8 cellular contexts compared by ENCODE assay signal in the genomic region with DNA sequence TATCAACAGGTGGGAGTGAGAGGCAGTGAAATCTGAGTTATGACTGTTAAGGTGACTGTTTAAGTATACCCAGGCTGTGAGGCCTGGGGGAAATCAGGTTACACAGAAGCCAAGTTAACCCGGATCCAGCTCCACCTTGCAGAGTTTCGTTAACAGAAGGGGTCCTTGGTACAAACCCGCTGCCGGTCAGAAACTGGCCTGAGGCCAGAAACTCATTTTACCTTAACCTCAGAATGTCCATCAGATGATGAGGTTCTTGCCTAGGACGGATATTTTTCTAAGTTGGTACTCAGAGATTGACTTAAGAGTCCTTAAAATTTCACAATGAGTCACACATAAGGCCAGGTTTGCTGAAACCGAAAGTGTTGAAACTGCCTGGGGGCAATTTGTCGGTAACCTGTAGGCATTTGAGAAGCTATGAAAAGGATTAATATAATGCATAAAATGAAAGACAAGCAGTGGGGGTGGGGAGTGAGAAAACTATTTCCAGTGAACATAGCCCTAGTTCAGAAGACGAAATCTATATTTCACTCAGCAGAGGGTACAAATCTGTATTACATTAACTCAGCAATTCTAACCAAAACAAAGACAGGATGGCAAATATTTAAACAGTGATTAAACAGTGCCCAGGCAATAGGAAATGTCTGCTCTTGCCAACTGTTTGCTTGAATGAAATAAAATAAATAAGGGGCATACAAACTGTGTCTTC.
DNase-seq lines count a peak whose midpoint lies in the region; TF ChIP-seq lines count a peak whose summit lies in the region.

No MANE protein-coding gene starts in this region.

- POLR2A ChIA-PET in HEK293 (lab: Yijun Ruan, JAX) = interaction anchor here (0.9 kb wide), 1 partner anchor 8 kb away, joined by 3 read pairs; no protein-coding TSS in a partner anchor
- POLR2A ChIA-PET in activated CD4-positive, alpha-beta memory T cell treated with anti-CD3 and anti-CD28 coated beads, Interleukin-2, amount 10 ng/mL, durations not matched to agents 7 days and 5 days (lab: Charles Lee) = interaction anchor here (0.7 to 4.2 kb wide), 15 partner anchors 9 to 545 kb away, joined by 3 to 41 read pairs (median 4); partner anchors contain the start of gene TRIM13

- H3K9me3 Mint-ChIP-seq in activated CD4-positive, alpha-beta memory T cell treated with anti-CD3 and anti-CD28 coated beads, Interleukin-2, amount 10 ng/mL, durations not matched to agents 7 days and 5 days = no peaks in the 10 kb centered on the region

- H3K4me1 ChIP-seq in HEK293 (ENCODE audit: control insufficient read depth, insufficient read depth, low read length) = peaks cover 8% of the 10 kb centered on the region; the same call in 1 of the 2 replicates

- no peaks in the 10 kb centered on the region for H3K9me3 ChIP-seq in HEK293 (ENCODE audit: control insufficient read depth, insufficient read depth, low read depth, low read length)

- CTCF ChIA-PET in HEK293 (lab: Yijun Ruan, JAX) = no interaction called here
- CTCF ChIA-PET in activated CD4-positive, alpha-beta memory T cell treated with anti-CD3 and anti-CD28 coated beads, Interleukin-2, amount 10 ng/mL, durations not matched to agents 7 days and 5 days (lab: Charles Lee) = interaction anchor here (0.5 to 2.2 kb wide), 3 partner anchors 240 to 704 kb away, joined by 3 to 5 read pairs (median 3); no protein-coding TSS in a partner anchor

- H3K36me3 Mint-ChIP-seq in activated CD4-positive, alpha-beta memory T cell treated with anti-CD3 and anti-CD28 coated beads, Interleukin-2, amount 10 ng/mL, durations not matched to agents 7 days and 5 days (ENCODE audit: low read depth) = no peaks in the 10 kb centered on the region

- H3K27me3 Mint-ChIP-seq in activated CD4-positive, alpha-beta memory T cell treated with anti-CD3 and anti-CD28 coated beads, Interleukin-2, amount 10 ng/mL, durations not matched to agents 7 days and 5 days = peaks cover 54% of the 10 kb centered on the region

- peak; percentile 63 for DNase-seq in Daoy (ENCODE audit: low read depth)
- DNase-seq in NCI-H128 (lab: John Stamatoyannopoulos, UW; ENCODE audit: unreplicated experiment) = peak; percentile 30
- peak; percentile 60 for DNase-seq in activated CD4-positive, alpha-beta memory T cell treated with anti-CD3 and anti-CD28 coated beads, Interleukin-2, amount 10 ng/mL, durations not matched to agents 7 days and 5 days
- peak; percentile 77 for DNase-seq in kidney glomerular epithelial cell (lab: John Stamatoyannopoulos, UW)
- DNase-seq in ureter (ENCODE audit: low spot score) = peak; percentile 53
- no peak for DNase-seq in HUDEP-2 (lab: John Stamatoyannopoulos, UW; ENCODE audit: unreplicated experiment in 76 of 76)
- DNase-seq in erythroblast (lab: John Stamatoyannopoulos, UW) = no peak

- peak overlapping the region; percentile 71 for H3K27ac Mint-ChIP-seq in activated CD4-positive, alpha-beta memory T cell treated with anti-CD3 and anti-CD28 coated beads, Interleukin-2, amount 10 ng/mL, durations not matched to agents 7 days and 5 days

- TF ChIP-seq CTCF in HEK293 (tag by site-specific recombination; IDR thresholded peaks at IDR 0.05) = no peak

- no peaks in the 10 kb centered on the region for H3K36me3 ChIP-seq in HEK293 (ENCODE audit: control insufficient read depth in 2 of 2, insufficient read depth in 1 of 2, low read length in 2 of 2)

- H3K4me3 ChIP-seq in HEK293 (ENCODE audit: low read depth, low read length) = no peak overlapping the region; the same call in 1 of the 2 replicates

- peaks cover 45% of the 10 kb centered on the region for H3K4me1 Mint-ChIP-seq in activated CD4-positive, alpha-beta memory T cell treated with anti-CD3 and anti-CD28 coated beads, Interleukin-2, amount 10 ng/mL, durations not matched to agents 7 days and 5 days

- H3K4me3 Mint-ChIP-seq in activated CD4-positive, alpha-beta memory T cell treated with anti-CD3 and anti-CD28 coated beads, Interleukin-2, amount 10 ng/mL, durations not matched to agents 7 days and 5 days = peak overlapping the region; percentile 67

- H3K27ac ChIP-seq in HEK293 (ENCODE audit: extremely low read depth, low read depth, low read length) = no peak overlapping the region; the same call in 1 of the 2 replicates

- no peak for TF ChIP-seq POLR2A in erythroblast (IDR thresholded peaks at IDR 0.05; ENCODE audit: low read length)

TF ChIP-seq in HEK293, 187 proteins besides CTCF, POLR2A, EP300 and RAD21 (continues in another document):
- TF ChIP-seq MYNN (tag by site-specific recombination; IDR thresholded peaks at IDR 0.05; ENCODE audit: borderline replicate concordance) (peak; percentile 68; the same call in 1 of the 2 replicates), ZNF354C (tag by site-specific recombination; IDR thresholded peaks at IDR 0.05; ENCODE audit: borderline replicate concordance, low read depth) (no peak), OSR2 (tag by site-specific recombination; IDR thresholded peaks at IDR 0.05) (no peak), GLIS1 (tag by site-specific recombination; IDR thresholded peaks at IDR 0.05) (peak; percentile 30; the same call in 1 of the 2 replicates), PRDM6 (tag by site-specific recombination; IDR thresholded peaks at IDR 0.05) (0 out of 2 replicates have a peak, but pooled peaks have one; percentile 11), ZFHX2 (tag by site-specific recombination; conservative IDR thresholded peaks at IDR 0.05) (peak; percentile 26; the same call in 1 of the 2 replicates), ZNF510 (tag by site-specific recombination; IDR thresholded peaks at IDR 0.05; ENCODE audit: insufficient replicate concordance) (no peak), ZNF521 (tag by site-specific recombination; IDR thresholded peaks at IDR 0.05) (no peak), GLIS2 (tag by site-specific recombination; IDR thresholded peaks at IDR 0.05) (no peak), ZNF335 (tag by site-specific recombination; conservative IDR thresholded peaks at IDR 0.05) (peak; percentile 63), ZNF629 (tag by site-specific recombination; IDR thresholded peaks at IDR 0.05) (peak; percentile 11; the same call in 1 of the 2 replicates)
- TF ChIP-seq, protein P1, sequence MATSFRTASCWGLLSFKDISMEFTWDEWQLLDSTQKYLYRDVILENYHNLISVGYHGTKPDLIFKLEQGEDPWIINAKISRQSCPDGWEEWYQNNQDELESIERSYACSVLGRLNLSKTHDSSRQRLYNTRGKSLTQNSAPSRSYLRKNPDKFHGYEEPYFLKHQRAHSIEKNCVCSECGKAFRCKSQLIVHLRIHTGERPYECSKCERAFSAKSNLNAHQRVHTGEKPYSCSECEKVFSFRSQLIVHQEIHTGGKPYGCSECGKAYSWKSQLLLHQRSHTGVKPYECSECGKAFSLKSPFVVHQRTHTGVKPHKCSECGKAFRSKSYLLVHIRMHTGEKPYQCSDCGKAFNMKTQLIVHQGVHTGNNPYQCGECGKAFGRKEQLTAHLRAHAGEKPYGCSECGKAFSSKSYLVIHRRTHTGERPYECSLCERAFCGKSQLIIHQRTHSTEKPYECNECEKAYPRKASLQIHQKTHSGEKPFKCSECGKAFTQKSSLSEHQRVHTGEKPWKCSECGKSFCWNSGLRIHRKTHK (tag by site-specific recombination; IDR thresholded peaks at IDR 0.05) = no peak
- TF ChIP-seq, protein P2, sequence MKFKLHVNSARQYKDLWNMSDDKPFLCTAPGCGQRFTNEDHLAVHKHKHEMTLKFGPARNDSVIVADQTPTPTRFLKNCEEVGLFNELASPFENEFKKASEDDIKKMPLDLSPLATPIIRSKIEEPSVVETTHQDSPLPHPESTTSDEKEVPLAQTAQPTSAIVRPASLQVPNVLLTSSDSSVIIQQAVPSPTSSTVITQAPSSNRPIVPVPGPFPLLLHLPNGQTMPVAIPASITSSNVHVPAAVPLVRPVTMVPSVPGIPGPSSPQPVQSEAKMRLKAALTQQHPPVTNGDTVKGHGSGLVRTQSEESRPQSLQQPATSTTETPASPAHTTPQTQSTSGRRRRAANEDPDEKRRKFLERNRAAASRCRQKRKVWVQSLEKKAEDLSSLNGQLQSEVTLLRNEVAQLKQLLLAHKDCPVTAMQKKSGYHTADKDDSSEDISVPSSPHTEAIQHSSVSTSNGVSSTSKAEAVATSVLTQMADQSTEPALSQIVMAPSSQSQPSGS (tag by site-specific recombination; IDR thresholded peaks at IDR 0.05; ENCODE audit: low read depth) = no peak
- TF ChIP-seq, protein P3, sequence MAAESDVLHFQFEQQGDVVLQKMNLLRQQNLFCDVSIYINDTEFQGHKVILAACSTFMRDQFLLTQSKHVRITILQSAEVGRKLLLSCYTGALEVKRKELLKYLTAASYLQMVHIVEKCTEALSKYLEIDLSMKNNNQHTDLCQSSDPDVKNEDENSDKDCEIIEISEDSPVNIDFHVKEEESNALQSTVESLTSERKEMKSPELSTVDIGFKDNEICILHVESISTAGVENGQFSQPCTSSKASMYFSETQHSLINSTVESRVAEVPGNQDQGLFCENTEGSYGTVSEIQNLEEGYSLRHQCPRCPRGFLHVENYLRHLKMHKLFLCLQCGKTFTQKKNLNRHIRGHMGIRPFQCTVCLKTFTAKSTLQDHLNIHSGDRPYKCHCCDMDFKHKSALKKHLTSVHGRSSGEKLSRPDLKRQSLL (tag by site-specific recombination; IDR thresholded peaks at IDR 0.05) = no peak

Comparison
In these comparisons a context has a peak if more than half of its experiments do, and no peak if none do; other contexts are left out.
1. DNase-seq: peak in Daoy (single experiment), NCI-H128 (single experiment), activated CD4-positive, alpha-beta memory T cell treated with anti-CD3 and anti-CD28 coated beads, Interleukin-2, amount 10 ng/mL, durations not matched to agents 7 days and 5 days (single experiment), kidney glomerular epithelial cell (single experiment) and ureter (single experiment); none in HUDEP-2 (0 of 76) and erythroblast (0 of 2).